In genomic region chr2:95030496-95030895, GRCh38 we compare ENCODE assay signal across 23 cellular contexts. TPM values are rescaled to one million over a fixed set of nuclear protein-coding genes. Genes with fewer than 3 reads are reported as not detected.
DNase-seq lines count a peak whose midpoint lies in the region; ATAC-seq and TF ChIP-seq lines count a peak whose summit lies in the region.
"Had no signal": no experiment of that assay in that cellular context is flagged by ENCODE, and none has a peak within 500 bp of the region (broad histone marks: within the 10 kb centered on the region; RNA-seq: fewer than 3 reads in every experiment).

No MANE protein-coding gene starts in this region.

- no peak for TF ChIP-seq CTCF in Calu3 (IDR thresholded peaks at IDR 0.05; ENCODE audit: unreplicated experiment)

- H3K4me1 ChIP-seq in naive thymus-derived CD4-positive, alpha-beta T cell (ENCODE audit: control insufficient read depth in 2 of 2, insufficient read depth in 2 of 2, low read length in 2 of 2), result peaks cover 0 to 69% of the 10 kb centered on the region in 2 donors
- H3K4me1 ChIP-seq: psoas muscle had no signal

- ATAC-seq in naive thymus-derived CD4-positive, alpha-beta T cell, result no peak
- ATAC-seq in HG03439 (IDR thresholded peaks at IDR 0.05; ENCODE audit: unreplicated experiment), result no peak
- ATAC-seq: gastrocnemius medialis, Panc1, psoas muscle had no signal

- CTCF ChIA-PET in activated CD4-positive, alpha-beta T cell treated with anti-CD3 and anti-CD28 coated beads, Interleukin-2, amount 10 ng/mL, durations not matched to agents 7 days and 5 days (lab: Charles Lee), result interaction anchor here (1.4 to 2.9 kb wide), 3 partner anchors 8 to 49 kb away, joined by 3 to 13 read pairs (median 8); no protein-coding TSS in a partner anchor
- CTCF ChIA-PET in Calu3 (lab: Charles Lee), result no interaction called here
- CTCF ChIA-PET in naive thymus-derived CD4-positive, alpha-beta T cell (lab: Charles Lee), result interaction anchor here (1.0 to 4.8 kb wide), 8 partner anchors 8 to 85 kb away, joined by 3 to 28 read pairs (median 8); no protein-coding TSS in a partner anchor

- no peak for DNase-seq in activated CD4-positive, alpha-beta T cell treated with anti-CD3 and anti-CD28 coated beads, Interleukin-2, amount 10 ng/mL, durations not matched to agents 7 days and 5 days
- DNase-seq in activated CD4-positive, alpha-beta T cell treated with anti-CD3 and anti-CD28 coated beads, Interleukin-2, amount 50 U/mL, for 1 hour, result no peak
- no peak for DNase-seq in Calu3
- peak; percentile 46 for DNase-seq in astrocyte of the hippocampus (ENCODE audit: low read depth, low spot score)
- DNase-seq in naive thymus-derived CD4-positive, alpha-beta T cell, result no peak
- DNase-seq in posterior vena cava (ENCODE audit: low spot score), result no peak
- DNase-seq in SKM-1 (lab: John Stamatoyannopoulos, UW; ENCODE audit: unreplicated experiment), result no peak
- DNase-seq: activated naive CD8-positive, alpha-beta T cell treated with anti-CD3 and anti-CD28 coated beads, Interleukin-2, amount 10 ng/mL, durations not matched to agents 7 days and 5 days; gastrocnemius medialis; NCI-H146; NCI-H69 had no signal

- no peaks in the 10 kb centered on the region for H3K27me3 ChIP-seq in naive thymus-derived CD4-positive, alpha-beta T cell (ENCODE audit: control insufficient read depth in 2 of 2, insufficient read depth in 2 of 2, low read length in 2 of 2)
- H3K27me3 ChIP-seq: vagina had no signal

- H3K36me3 ChIP-seq in naive thymus-derived CD4-positive, alpha-beta T cell (ENCODE audit: control insufficient read depth in 2 of 3, insufficient read depth in 3 of 3, low read length in 3 of 3), result peaks cover 0 to 39% (median 0%) of the 10 kb centered on the region in 3 experiments
- H3K36me3 ChIP-seq: BLaER1 treated with 17β-estradiol and CSF1 and Interleukin-3, amounts not matched to agents 10 nM and 100 nM; breast epithelium; gastrocnemius medialis; vagina had no signal

- no peaks in the 10 kb centered on the region for H3K9me3 ChIP-seq in naive thymus-derived CD4-positive, alpha-beta T cell (ENCODE audit: control insufficient read depth in 2 of 3, low read length in 3 of 3)
- H3K9me3 ChIP-seq: BLaER1 treated with 17β-estradiol and CSF1 and Interleukin-3, amounts not matched to agents 10 nM and 100 nM; breast epithelium; gastrocnemius medialis; psoas muscle; vagina had no signal

- no peak overlapping the region for H3K4me3 Mint-ChIP-seq in activated CD4-positive, alpha-beta T cell treated with anti-CD3 and anti-CD28 coated beads, Interleukin-2, amount 10 ng/mL, durations not matched to agents 7 days and 5 days
- H3K4me3 Mint-ChIP-seq in Calu3 (ENCODE audit: low read depth, unreplicated experiment), result no peak overlapping the region
- H3K4me3 Mint-ChIP-seq in naive thymus-derived CD4-positive, alpha-beta T cell, result peak overlapping the region in 8 of 10 donors; percentile 16 to 60 (median 52)
- H3K4me3 Mint-ChIP-seq: IgD-negative memory B cell, mesothelial cell of epicardium had no signal

- no peaks in the 10 kb centered on the region for H3K27me3 Mint-ChIP-seq in activated CD4-positive, alpha-beta T cell treated with anti-CD3 and anti-CD28 coated beads, Interleukin-2, amount 10 ng/mL, durations not matched to agents 7 days and 5 days
- H3K27me3 Mint-ChIP-seq in Calu3 (ENCODE audit: unreplicated experiment), result peaks cover 30% of the 10 kb centered on the region
- peaks cover 0 to 11% (median 0%) of the 10 kb centered on the region in 5 donors for H3K27me3 Mint-ChIP-seq in naive thymus-derived CD4-positive, alpha-beta T cell
- H3K27me3 Mint-ChIP-seq: activated naive CD8-positive, alpha-beta T cell treated with anti-CD3 and anti-CD28 coated beads, Interleukin-2, amount 10 ng/mL, durations not matched to agents 7 days and 5 days had no signal

- peak overlapping the region; percentile 50 for H3K27ac Mint-ChIP-seq in activated CD4-positive, alpha-beta T cell treated with anti-CD3 and anti-CD28 coated beads, Interleukin-2, amount 10 ng/mL, durations not matched to agents 7 days and 5 days
- peak overlapping the region; percentile 42 for H3K27ac Mint-ChIP-seq in Calu3 (ENCODE audit: unreplicated experiment)
- peak overlapping the region in 7 of 9 donors; percentile 36 to 81 (median 73) for H3K27ac Mint-ChIP-seq in naive thymus-derived CD4-positive, alpha-beta T cell
- H3K27ac Mint-ChIP-seq: IgD-negative memory B cell, mesothelial cell of epicardium had no signal

- H3K9me3 Mint-ChIP-seq in activated CD4-positive, alpha-beta T cell treated with anti-CD3 and anti-CD28 coated beads, Interleukin-2, amount 10 ng/mL, durations not matched to agents 7 days and 5 days, result no peaks in the 10 kb centered on the region
- peaks cover 2% of the 10 kb centered on the region for H3K9me3 Mint-ChIP-seq in Calu3 (ENCODE audit: low read depth, unreplicated experiment)
- no peaks in the 10 kb centered on the region for H3K9me3 Mint-ChIP-seq in naive thymus-derived CD4-positive, alpha-beta T cell
- H3K9me3 Mint-ChIP-seq: activated naive CD8-positive, alpha-beta T cell treated with anti-CD3 and anti-CD28 coated beads, Interleukin-2, amount 10 ng/mL, durations not matched to agents 7 days and 5 days; IgD-negative memory B cell; mesothelial cell of epicardium; neural crest cell had no signal

- intact Hi-C loops in Calu3 (cut with micrococcal nuclease; ENCODE audit: unreplicated experiment) (no loop called here), posterior vena cava (cut with DNase I) (no loop called here)
- intact Hi-C loops in naive thymus-derived CD4-positive, alpha-beta T cell (cut with micrococcal nuclease), result no loop called here

- peak overlapping the region; percentile 54 for H3K27ac ChIP-seq in naive thymus-derived CD4-positive, alpha-beta T cell (ENCODE audit: low read depth, low read length)
- H3K27ac ChIP-seq: BLaER1 treated with 17β-estradiol and CSF1 and Interleukin-3, amounts not matched to agents 10 nM and 100 nM; breast epithelium; gastrocnemius medialis; psoas muscle; SK-N-MC; vagina had no signal

- peaks cover 63% of the 10 kb centered on the region for H3K4me1 Mint-ChIP-seq in activated CD4-positive, alpha-beta T cell treated with anti-CD3 and anti-CD28 coated beads, Interleukin-2, amount 10 ng/mL, durations not matched to agents 7 days and 5 days
- H3K4me1 Mint-ChIP-seq in Calu3 (ENCODE audit: low read depth, unreplicated experiment), result peaks cover 25% of the 10 kb centered on the region
- peaks cover 35 to 85% (median 78%) of the 10 kb centered on the region in 7 donors for H3K4me1 Mint-ChIP-seq in naive thymus-derived CD4-positive, alpha-beta T cell

- BruUV-seq in Calu3 (replicated peaks; lab: Mats Ljungman, UMichigan), result no TSS peak

- no peak overlapping the region for H3K4me3 ChIP-seq in naive thymus-derived CD4-positive, alpha-beta T cell (ENCODE audit: low read length)
- H3K4me3 ChIP-seq: BLaER1 treated with 17β-estradiol and CSF1 and Interleukin-3, amounts not matched to agents 10 nM and 100 nM; breast epithelium; gastrocnemius medialis; psoas muscle; SK-N-MC; smooth muscle cell; vagina had no signal

- H3K36me3 Mint-ChIP-seq in activated CD4-positive, alpha-beta T cell treated with anti-CD3 and anti-CD28 coated beads, Interleukin-2, amount 10 ng/mL, durations not matched to agents 7 days and 5 days (ENCODE audit: low read depth), result peaks cover 63% of the 10 kb centered on the region
- no peaks in the 10 kb centered on the region for H3K36me3 Mint-ChIP-seq in Calu3 (ENCODE audit: insufficient read depth, unreplicated experiment)
- H3K36me3 Mint-ChIP-seq in naive thymus-derived CD4-positive, alpha-beta T cell, result peaks cover 8 to 48% (median 9%) of the 10 kb centered on the region in 5 donors
- H3K36me3 Mint-ChIP-seq: IgD-negative memory B cell, mesothelial cell of epicardium had no signal

- POLR2A ChIA-PET in activated CD4-positive, alpha-beta T cell treated with anti-CD3 and anti-CD28 coated beads, Interleukin-2, amount 10 ng/mL, durations not matched to agents 7 days and 5 days (lab: Charles Lee), result no interaction called here
- POLR2A ChIA-PET in naive thymus-derived CD4-positive, alpha-beta T cell (lab: Charles Lee), result interaction anchor here (2.5 to 16.0 kb wide), 3 partner anchors 13 to 48 kb away, joined by 12 to 1031 read pairs (median 380); no protein-coding TSS in a partner anchor

RNA-seq across cellular contexts. Expression of gene MAL, which starts 5.0 kb away (rescaled TPM):
- total RNA-seq in activated CD4-positive, alpha-beta T cell treated with anti-CD3 and anti-CD28 coated beads, Interleukin-2, amount 10 ng/mL, durations not matched to agents 7 days and 5 days, result 100 to 1,000 TPM; 237 to 339 TPM
- total RNA-seq in Calu3 (2022) (not detected in 2 replicates), posterior vena cava (1 to 10 TPM; 1.0 to 1.6 TPM)
- total RNA-seq in naive thymus-derived CD4-positive, alpha-beta T cell, result 100 to 1,000 TPM; 124 to 575 (median 159) TPM
- 100 to 1,000 TPM; 355 to 408 TPM for polyA plus RNA-seq in naive thymus-derived CD4-positive, alpha-beta T cell
- total RNA-seq: dermis microvascular lymphatic vessel endothelial cell, mesothelial cell of epicardium, smooth muscle cell had no signal
- polyA plus RNA-seq: smooth muscle cell had no signal

Comparison
In these comparisons a context has a peak if more than half of its experiments do, and no peak if none do; other contexts are left out.
1. H3K4me3 Mint-ChIP-seq: peak in naive thymus-derived CD4-positive, alpha-beta T cell (8 of 10); none in activated CD4-positive, alpha-beta T cell treated with anti-CD3 and anti-CD28 coated beads, Interleukin-2, amount 10 ng/mL, durations not matched to agents 7 days and 5 days (single experiment) and Calu3 (single experiment).
2. RNA of gene MAL, which starts 5.0 kb away (total RNA-seq): 237 to 339 TPM in activated CD4-positive, alpha-beta T cell treated with anti-CD3 and anti-CD28 coated beads, Interleukin-2, amount 10 ng/mL, durations not matched to agents 7 days and 5 days and 124 to 575 TPM in naive thymus-derived CD4-positive, alpha-beta T cell; 1.0 to 1.6 TPM in posterior vena cava and not detected in Calu3; every median in the first group is over 10 times any median in the second.
3. Peak in every context shown above with its lines, with median percentiles within 50 percentile points of each other: H3K27ac Mint-ChIP-seq.